Comparison of ENCODE assay signal across 8 cellular contexts in genomic region chr6:132598473-132598872, GRCh38. TPM values are rescaled to one million over a fixed set of nuclear protein-coding genes. Genes with fewer than 3 reads are reported as not detected.
DNase-seq lines count a peak whose midpoint lies in the region; ATAC-seq, FAIRE-seq and TF ChIP-seq lines count a peak whose summit lies in the region.

No MANE protein-coding gene starts in this region.

- TF ChIP-seq CTCF in BE2C (IDR thresholded peaks at IDR 0.05; ENCODE audit: low read depth, low read length): peak; percentile 60
- TF ChIP-seq CTCF in bronchial epithelial cell (IDR thresholded peaks at IDR 0.05; ENCODE audit: insufficient read depth, low read length, severe bottlenecking): peak; percentile 57
- TF ChIP-seq CTCF in Peyer's patch (IDR thresholded peaks at IDR 0.05): peak in 2 of 6 experiments; percentile 33 to 41
- no peak for TF ChIP-seq CTCF in heart left ventricle (IDR thresholded peaks at IDR 0.05)

- H3K36me3 ChIP-seq in BE2C (no peaks in the 10 kb centered on the region), bronchial epithelial cell (ENCODE audit: control insufficient read depth, insufficient read depth, low read length) (no peaks in the 10 kb centered on the region), Peyer's patch (no peaks in the 10 kb centered on the region), heart left ventricle (no peaks in the 10 kb centered on the region)

- no peak for FAIRE-seq in bronchial epithelial cell (lab: Jason Lieb, UNC)

- H3K9me3 ChIP-seq in BE2C (no peaks in the 10 kb centered on the region), Peyer's patch (no peaks in the 10 kb centered on the region), heart left ventricle (no peaks in the 10 kb centered on the region)

- ATAC-seq in GM19438 (IDR thresholded peaks at IDR 0.05; ENCODE audit: low read depth, unreplicated experiment): peak; percentile 88
- ATAC-seq in heart left ventricle: no peak

- H3K4me3 ChIP-seq in BE2C (ENCODE audit: low read depth, low read length) (no peak overlapping the region), bronchial epithelial cell (ENCODE audit: low read depth, low read length) (no peak overlapping the region), Peyer's patch (no peak overlapping the region), heart left ventricle (no peak overlapping the region)

- peak; percentile 13 for DNase-seq in BE2C
- DNase-seq in HT1080 (ENCODE audit: low read depth): peak; percentile 22
- peak; percentile 34 for DNase-seq in bronchial epithelial cell (ENCODE audit: low read depth)
- no peak for DNase-seq in foreskin melanocyte
- DNase-seq in mesenteric fat pad (ENCODE audit: low spot score): no peak
- no peak for DNase-seq in Peyer's patch
- no peak for DNase-seq in heart left ventricle

- TF ChIP-seq POLR2A in Peyer's patch (IDR thresholded peaks at IDR 0.05) (no peak), heart left ventricle (IDR thresholded peaks at IDR 0.05) (no peak)

- H3K4me1 ChIP-seq in BE2C (no peaks in the 10 kb centered on the region), Peyer's patch (no peaks in the 10 kb centered on the region), heart left ventricle (no peaks in the 10 kb centered on the region)

- intact Hi-C loops in heart left ventricle (cut with DNase I): no loop called here

- H3K27ac ChIP-seq in Peyer's patch: no peak overlapping the region
- H3K27ac ChIP-seq in heart left ventricle: no peak overlapping the region

- H3K27me3 ChIP-seq in BE2C (peaks cover 4% of the 10 kb centered on the region), bronchial epithelial cell (ENCODE audit: control insufficient read depth, insufficient read depth, low read length) (no peaks in the 10 kb centered on the region), Peyer's patch (no peaks in the 10 kb centered on the region), heart left ventricle (peaks cover 0 to 3% (median 0%) of the 10 kb centered on the region in 9 donors)

- 30 to 45% (median 36%) methylated on average over 3 of the region's 3 CpGs for WGBS in heart left ventricle, 4 donors

RNA-seq across cellular contexts. Expression of gene TAAR5, which starts 8.9 kb away (rescaled TPM):
- not detected for polyA plus RNA-seq in BE2C (2012; ENCODE audit: insufficient read depth, insufficient read length, low read depth)
- not detected in 2 replicates for total RNA-seq in HT1080 (2014; rRNA removed; shearing (Covaris generic))
- not detected in 2 replicates for polyA plus RNA-seq in HT1080 (2015; cell fraction: cytosol; rRNA removed)
- polyA plus RNA-seq in HT1080 (2015; cell fraction: nucleus; rRNA removed): not detected in 2 replicates
- total RNA-seq in bronchial epithelial cell (not detected in 2 replicates), mesenteric fat pad (not detected), Peyer's patch (not detected), heart left ventricle (not detected)
- not detected for polyA plus RNA-seq in heart left ventricle

RNA-seq across cellular contexts. Expression of gene TAAR2, which starts 25.6 kb away (rescaled TPM):
- not detected for polyA plus RNA-seq in BE2C (2012; ENCODE audit: insufficient read depth, insufficient read length, low read depth)
- not detected in 2 replicates for total RNA-seq in HT1080 (2014; rRNA removed; shearing (Covaris generic))
- not detected in 2 replicates for polyA plus RNA-seq in HT1080 (2015; cell fraction: cytosol; rRNA removed)
- not detected in 2 replicates for polyA plus RNA-seq in HT1080 (2015; cell fraction: nucleus; rRNA removed)
- total RNA-seq in bronchial epithelial cell (not detected in 2 replicates), mesenteric fat pad (not detected), Peyer's patch (not detected), heart left ventricle (not detected)
- not detected for polyA plus RNA-seq in heart left ventricle

RNA-seq across cellular contexts. Expression of gene TAAR6, which starts 28.4 kb away (rescaled TPM):
- not detected for polyA plus RNA-seq in BE2C (2012; ENCODE audit: insufficient read depth, insufficient read length, low read depth)
- not detected in 2 replicates for total RNA-seq in HT1080 (2014; rRNA removed; shearing (Covaris generic))
- polyA plus RNA-seq in HT1080 (2015; cell fraction: cytosol; rRNA removed): not detected in 2 replicates
- not detected in 2 replicates for polyA plus RNA-seq in HT1080 (2015; cell fraction: nucleus; rRNA removed)
- total RNA-seq in bronchial epithelial cell (not detected in 2 replicates), mesenteric fat pad (not detected), Peyer's patch (not detected), heart left ventricle (not detected)
- not detected for polyA plus RNA-seq in heart left ventricle

RNA-seq across cellular contexts. Expression of gene TAAR8, which starts 46.0 kb away (rescaled TPM):
- not detected for polyA plus RNA-seq in BE2C (2012; ENCODE audit: insufficient read depth, insufficient read length, low read depth)
- total RNA-seq in HT1080 (2014; rRNA removed; shearing (Covaris generic)): not detected in 2 replicates
- polyA plus RNA-seq in HT1080 (2015; cell fraction: cytosol; rRNA removed): not detected in 2 replicates
- not detected in 2 replicates for polyA plus RNA-seq in HT1080 (2015; cell fraction: nucleus; rRNA removed)
- total RNA-seq in bronchial epithelial cell: not detected in 2 replicates
- not detected for total RNA-seq in mesenteric fat pad
- total RNA-seq in Peyer's patch: not detected
- not detected for total RNA-seq in heart left ventricle
- polyA plus RNA-seq in heart left ventricle: not detected

Comparison
In these comparisons a context has a peak if more than half of its experiments do, and no peak if none do; other contexts are left out.
1. DNase-seq: peak in BE2C (single experiment), HT1080 (single experiment) and bronchial epithelial cell (single experiment); none in foreskin melanocyte (single experiment), mesenteric fat pad (single experiment), Peyer's patch (0 of 3) and heart left ventricle (0 of 5).
2. CTCF ChIP-seq: peak in BE2C (single experiment) and bronchial epithelial cell (single experiment); none in heart left ventricle (0 of 12).